ENCODE assay signal across 18 cellular contexts in the genomic region with DNA sequence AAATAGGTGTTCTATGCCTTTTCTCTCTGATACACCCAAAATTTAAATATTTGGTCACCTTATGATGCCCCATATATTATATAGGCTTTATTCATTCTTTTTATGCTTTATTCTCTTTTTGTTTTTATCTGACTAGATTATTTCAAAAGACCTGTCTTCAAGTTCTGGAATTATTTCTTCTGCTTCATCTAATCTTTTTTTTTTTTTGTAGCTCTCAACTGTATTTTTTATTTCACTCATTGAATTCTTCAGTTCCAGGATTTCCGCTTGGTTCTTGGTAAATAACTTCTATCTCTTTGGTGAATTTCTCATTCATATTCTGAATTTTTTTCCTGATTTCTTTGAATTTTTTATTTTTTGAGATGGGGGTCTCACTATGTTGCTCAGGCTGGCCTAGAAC. TPM values are rescaled to one million over a fixed set of nuclear protein-coding genes. Genes with fewer than 3 reads are reported as not detected.
DNase-seq lines count a peak whose midpoint lies in the region; ATAC-seq and TF ChIP-seq lines count a peak whose summit lies in the region.
"Had no signal": no experiment of that assay in that cellular context is flagged by ENCODE, and none has a peak within 500 bp of the region (broad histone marks: within the 10 kb centered on the region; RNA-seq: fewer than 3 reads in every experiment).

No MANE protein-coding gene starts in this region.

- DNase-seq in NCI-H2227 (lab: John Stamatoyannopoulos, UW; ENCODE audit: unreplicated experiment), result peak; percentile 13
- DNase-seq in NCI-H2227 treated with DMSO at 0.1 percent for 48 hours (lab: John Stamatoyannopoulos, UW), result no peak
- DNase-seq in OCI-LY7 (ENCODE audit: low spot score), result peak; percentile 28
- no peak for DNase-seq in PC-3
- no peak for DNase-seq in occipital lobe (lab: John Stamatoyannopoulos, UW)
- DNase-seq: 8988T; ACHN; AML-193; BE2C; CD4-positive, alpha-beta T cell; CD8-positive, alpha-beta memory T cell; DMS153; DND-41; GOT3 had no signal

- no peak overlapping the region for H3K27ac ChIP-seq in HEK293 (ENCODE audit: extremely low read depth, low read depth, low read length)
- H3K27ac ChIP-seq in OCI-LY7 (ENCODE audit: low read depth, low read length, poor library complexity, severe bottlenecking), result no peak overlapping the region
- no peak overlapping the region for H3K27ac ChIP-seq in PC-3 (ENCODE audit: low read length)
- H3K27ac ChIP-seq: A549; BLaER1 treated with 17β-estradiol and CSF1 and Interleukin-3, amounts not matched to agents 10 nM and 100 nM had no signal

- H3K36me3 ChIP-seq in HEK293 (ENCODE audit: control insufficient read depth in 2 of 2, insufficient read depth in 1 of 2, low read length in 2 of 2), result no peaks in the 10 kb centered on the region
- H3K36me3 ChIP-seq in OCI-LY7 (ENCODE audit: insufficient read depth, low read length), result no peaks in the 10 kb centered on the region
- H3K36me3 ChIP-seq in PC-3 (ENCODE audit: low read depth, low read length), result no peaks in the 10 kb centered on the region
- H3K36me3 ChIP-seq: BE2C, HAP-1 had no signal

- POLR2A ChIA-PET in HEK293 (lab: Yijun Ruan, JAX), result no interaction called here
- POLR2A ChIA-PET in OCI-LY7 (lab: Charles Lee), result no interaction called here
- POLR2A ChIA-PET in PC-3 (lab: Charles Lee; ENCODE audit: unreplicated experiment), result no interaction called here

- no peak for ATAC-seq in PC-3
- ATAC-seq: A549 had no signal

- H3K9ac ChIP-seq in PC-3 (ENCODE audit: low read length), result no peak overlapping the region
- H3K9ac ChIP-seq: BLaER1 treated with 17β-estradiol and CSF1 and Interleukin-3, amounts not matched to agents 10 nM and 100 nM had no signal

- TF ChIP-seq CTCF in HEK293 (tag by site-specific recombination; IDR thresholded peaks at IDR 0.05) (no peak), OCI-LY7 (conservative IDR thresholded peaks at IDR 0.05; ENCODE audit: low read length) (no peak), PC-3 (conservative IDR thresholded peaks at IDR 0.05; ENCODE audit: low read depth, low read length) (no peak)

- H3F3A ChIP-seq in PC-3 (ENCODE audit: low read length, unreplicated experiment), result no peaks in the 10 kb centered on the region

- no peaks in the 10 kb centered on the region for H3K79me2 ChIP-seq in OCI-LY7 (ENCODE audit: insufficient read depth, low read depth, low read length)
- no peaks in the 10 kb centered on the region for H3K79me2 ChIP-seq in PC-3 (ENCODE audit: low read length)

- no TSS peak for BruUV-seq in OCI-LY7 (replicated peaks; lab: Mats Ljungman, UMichigan)
- no TSS peak for BruUV-seq in PC-3 (replicated peaks; lab: Mats Ljungman, UMichigan)

- intact Hi-C loops in OCI-LY7 (cut with micrococcal nuclease; ENCODE audit: unreplicated experiment) (no loop called here), PC-3 (cut with micrococcal nuclease) (no loop called here)

- H3K27me3 ChIP-seq in PC-3 (ENCODE audit: low read length), result no peaks in the 10 kb centered on the region
- H3K27me3 ChIP-seq: BLaER1 treated with 17β-estradiol and CSF1 and Interleukin-3, amounts not matched to agents 10 nM and 100 nM had no signal

- H3K4me3 ChIP-seq in HEK293 (ENCODE audit: low read depth, low read length) (no peak overlapping the region), OCI-LY7 (ENCODE audit: low read depth, low read length, poor library complexity, severe bottlenecking) (no peak overlapping the region), PC-3 (ENCODE audit: low read length) (no peak overlapping the region)
- H3K4me3 ChIP-seq: A549; BLaER1 treated with 17β-estradiol and CSF1 and Interleukin-3, amounts not matched to agents 10 nM and 100 nM; HAP-1 had no signal

- H3K9me3 ChIP-seq in HEK293 (ENCODE audit: control insufficient read depth, insufficient read depth, low read depth, low read length), result no peaks in the 10 kb centered on the region
- peaks cover 40% of the 10 kb centered on the region for H3K9me3 ChIP-seq in OCI-LY7 (ENCODE audit: low read length)
- peaks cover 42% of the 10 kb centered on the region for H3K9me3 ChIP-seq in PC-3 (ENCODE audit: low read length)
- H3K9me3 ChIP-seq: BE2C had no signal

- H4K20me1 ChIP-seq in OCI-LY7 (ENCODE audit: insufficient read depth, low read length) (no peaks in the 10 kb centered on the region), PC-3 (ENCODE audit: low read length) (no peaks in the 10 kb centered on the region)
- H4K20me1 ChIP-seq: BLaER1 treated with 17β-estradiol and CSF1 and Interleukin-3, amounts not matched to agents 10 nM and 100 nM had no signal

- H2AFZ ChIP-seq in OCI-LY7 (ENCODE audit: low read length) (no peak overlapping the region), PC-3 (ENCODE audit: low read length) (no peak overlapping the region)

- H3K4me2 ChIP-seq in OCI-LY7 (ENCODE audit: low read length) (no peak overlapping the region), PC-3 (ENCODE audit: low read length) (no peak overlapping the region)
- H3K4me2 ChIP-seq: A549; BLaER1 treated with 17β-estradiol and CSF1 and Interleukin-3, amounts not matched to agents 10 nM and 100 nM had no signal

- CTCF ChIA-PET in HEK293 (lab: Yijun Ruan, JAX) (no interaction called here), OCI-LY7 (lab: Charles Lee; ENCODE audit: unreplicated experiment) (no interaction called here), PC-3 (lab: Charles Lee) (interaction anchor here (0.6 kb wide), 1 partner anchor 96 kb away, joined by 6 read pairs; no protein-coding TSS in a partner anchor)

- H3K4me1 ChIP-seq in HEK293 (ENCODE audit: control insufficient read depth, insufficient read depth, low read length), result no peaks in the 10 kb centered on the region
- H3K4me1 ChIP-seq in OCI-LY7 (ENCODE audit: insufficient read depth, low read length, poor library complexity, severe bottlenecking), result no peaks in the 10 kb centered on the region
- no peaks in the 10 kb centered on the region for H3K4me1 ChIP-seq in PC-3 (ENCODE audit: insufficient read depth, low read length)
- H3K4me1 ChIP-seq: A549, BE2C, HAP-1 had no signal

- no peaks in the 10 kb centered on the region for H3K9me2 ChIP-seq in OCI-LY7 (ENCODE audit: insufficient read depth, low read length)
- H3K9me2 ChIP-seq in PC-3 (replicated peaks; ENCODE audit: low read length), result no peaks in the 10 kb centered on the region

TF ChIP-seq in HEK293, 187 proteins besides CTCF, POLR2A, EP300 and RAD21:
- no peak for TF ChIP-seq ZNF37A (tag by site-specific recombination; IDR thresholded peaks at IDR 0.05)
- TF ChIP-seq SETDB1 (IDR thresholded peaks at IDR 0.05; ENCODE audit: insufficient read length, low read length), result peak; percentile 88
- TF ChIP-seq ZNF610 (tag by site-specific recombination; IDR thresholded peaks at IDR 0.05; ENCODE audit: borderline replicate concordance), result 0 out of 2 replicates have a peak, but pooled peaks have one; percentile 14
- TF ChIP-seq, protein P1, sequence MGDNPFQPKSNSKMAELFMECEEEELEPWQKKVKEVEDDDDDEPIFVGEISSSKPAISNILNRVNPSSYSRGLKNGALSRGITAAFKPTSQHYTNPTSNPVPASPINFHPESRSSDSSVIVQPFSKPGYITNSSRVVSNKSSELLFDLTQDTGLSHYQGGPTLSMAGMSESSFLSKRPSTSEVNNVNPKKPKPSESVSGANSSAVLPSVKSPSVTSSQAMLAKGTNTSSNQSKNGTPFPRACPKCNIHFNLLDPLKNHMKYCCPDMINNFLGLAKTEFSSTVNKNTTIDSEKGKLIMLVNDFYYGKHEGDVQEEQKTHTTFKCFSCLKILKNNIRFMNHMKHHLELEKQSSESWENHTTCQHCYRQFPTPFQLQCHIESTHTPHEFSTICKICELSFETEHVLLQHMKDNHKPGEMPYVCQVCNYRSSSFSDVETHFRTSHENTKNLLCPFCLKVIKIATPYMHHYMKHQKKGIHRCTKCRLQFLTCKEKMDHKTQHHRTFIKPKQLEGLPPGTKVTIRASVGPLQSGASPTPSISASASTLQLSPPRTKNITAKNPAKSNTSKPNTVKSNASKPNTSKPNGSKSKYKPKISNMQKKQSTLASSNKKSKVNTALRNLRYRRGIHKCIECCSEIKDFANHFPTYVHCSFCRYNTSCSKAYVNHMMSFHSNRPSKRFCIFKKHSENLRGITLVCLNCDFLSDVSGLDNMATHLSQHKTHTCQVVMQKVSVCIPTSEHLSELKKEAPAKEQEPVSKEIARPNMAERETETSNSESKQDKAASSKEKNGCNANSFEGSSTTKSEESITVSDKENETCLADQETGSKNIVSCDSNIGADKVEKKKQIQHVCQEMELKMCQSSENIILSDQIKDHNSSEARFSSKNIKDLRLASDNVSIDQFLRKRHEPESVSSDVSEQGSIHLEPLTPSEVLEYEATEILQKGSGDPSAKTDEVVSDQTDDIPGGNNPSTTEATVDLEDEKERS (tag by site-specific recombination; IDR thresholded peaks at IDR 0.05), result 0 out of 2 replicates have a peak, but pooled peaks have one; percentile 69
- TF ChIP-seq RBAK (tag by site-specific recombination; IDR thresholded peaks at IDR 0.05), result no peak

RNA-seq across cellular contexts. Expression of a gene that starts 3.9 kb away (rescaled TPM):
- not detected in 2 replicates for total RNA-seq in OCI-LY7 (2014; rRNA removed; shearing (Covaris generic))
- total RNA-seq in OCI-LY7 (2022), result not detected in 2 replicates
- not detected in 2 replicates for total RNA-seq in PC-3 (2014; rRNA removed)
- not detected for total RNA-seq in occipital lobe
- total RNA-seq: CD4-positive, alpha-beta T cell; CD8-positive, alpha-beta memory T cell had no signal

RNA-seq across cellular contexts. Expression of a gene that starts 11.8 kb away (rescaled TPM):
- not detected in 2 replicates for total RNA-seq in OCI-LY7 (2014; rRNA removed; shearing (Covaris generic))
- total RNA-seq in OCI-LY7 (2022) (not detected in 2 replicates), PC-3 (2014; rRNA removed) (not detected in 2 replicates), occipital lobe (0.47 TPM)
- total RNA-seq: CD4-positive, alpha-beta T cell had no signal

RNA-seq across cellular contexts. Expression of a gene that starts 27.2 kb away (rescaled TPM):
- not detected in 2 replicates for total RNA-seq in OCI-LY7 (2014; rRNA removed; shearing (Covaris generic))
- total RNA-seq in OCI-LY7 (2022) (not detected in 2 replicates), PC-3 (2014; rRNA removed) (not detected in 2 replicates), occipital lobe (0.31 TPM)
- total RNA-seq: CD4-positive, alpha-beta T cell; CD8-positive, alpha-beta memory T cell had no signal

RNA-seq across cellular contexts. Expression of a gene that starts 57.2 kb away (rescaled TPM):
- total RNA-seq in OCI-LY7 (2014; rRNA removed; shearing (Covaris generic)), result 3.3 and 3.7 TPM in 2 replicates
- total RNA-seq in OCI-LY7 (2022) (3.9 and 4.6 TPM in 2 replicates), PC-3 (2014; rRNA removed) (not detected in 2 replicates), occipital lobe (not detected)
- total RNA-seq: CD4-positive, alpha-beta T cell had no signal

Comparison
In these comparisons a context has a peak if more than half of its experiments do, and no peak if none do; other contexts are left out.
1. DNase-seq: peak in NCI-H2227 (single experiment) and OCI-LY7 (single experiment); none in NCI-H2227 treated with DMSO at 0.1 percent for 48 hours (single experiment), PC-3 (single experiment) and occipital lobe (single experiment).